In genomic region chr15:84956199-84956598, GRCh38 we compare ENCODE assay signal across 1 cellular context.
TF ChIP-seq lines count a peak whose summit lies in the region.

No MANE protein-coding gene starts in this region.

TF ChIP-seq in HepG2, 621 proteins besides CTCF, POLR2A, EP300 and RAD21 (continued from another document):
- TF ChIP-seq ZNF652 (CRISPR knock-in tag; IDR thresholded peaks at IDR 0.05; ENCODE audit: borderline replicate concordance, low read depth) (peak; percentile 33; the same call in 1 of the 2 replicates), ZNF704 (CRISPR knock-in tag; IDR thresholded peaks at IDR 0.05; ENCODE audit: borderline replicate concordance) (no peak), AGO2 (optimal IDR thresholded peaks at IDR 0.05; ENCODE audit: low read depth, low read length) (no peak), ZFX (CRISPR knock-in tag; IDR thresholded peaks at IDR 0.05; ENCODE audit: low read depth) (no peak), ZNF136 (CRISPR knock-in tag; IDR thresholded peaks at IDR 0.05; ENCODE audit: low read depth) (no peak)
